4 cellular contexts compared by ENCODE assay signal in the genomic region with DNA sequence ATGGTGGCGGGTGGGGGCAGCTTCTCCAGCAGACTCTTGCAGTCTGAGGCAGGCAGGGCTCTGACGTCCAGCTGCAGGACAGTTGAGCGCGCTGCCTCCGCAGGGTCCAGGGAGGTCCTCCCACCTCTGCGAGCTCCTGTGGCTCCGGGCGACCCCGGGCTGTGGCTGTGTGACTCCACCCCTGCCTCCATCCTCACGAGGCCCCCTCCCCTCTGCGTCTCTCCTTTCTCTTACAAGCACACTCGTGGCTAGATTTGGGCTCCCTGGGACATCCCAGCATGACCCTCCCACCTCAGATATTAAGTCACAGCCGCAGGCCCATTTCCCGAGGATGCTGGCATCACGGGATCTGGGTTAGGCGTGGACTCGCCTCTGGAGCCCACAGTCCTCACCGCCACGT. TPM values are rescaled to one million over a fixed set of nuclear protein-coding genes. Genes with fewer than 3 reads are reported as not detected.
"Had no signal": no experiment of that assay in that cellular context is flagged by ENCODE, and none has a peak within 500 bp of the region (broad histone marks: within the 10 kb centered on the region; RNA-seq: fewer than 3 reads in every experiment).

No MANE protein-coding gene starts in this region.

RNA-seq across cellular contexts. Expression of a gene that starts 34.3 kb away (rescaled TPM):
- total RNA-seq: fibroblast of villous mesenchyme, pulmonary artery endothelial cell, smooth muscle cell had no signal
- polyA plus RNA-seq: immature natural killer cell, smooth muscle cell had no signal

RNA-seq across cellular contexts. Expression of a gene that starts 57.1 kb away (rescaled TPM):
- total RNA-seq: smooth muscle cell had no signal
- polyA plus RNA-seq: smooth muscle cell had no signal
